In genomic region chr2:47808614-47809013, GRCh38 we compare ENCODE assay signal across 26 cellular contexts. TPM values are rescaled to one million over a fixed set of nuclear protein-coding genes. Genes with fewer than 3 reads are reported as not detected.
DNase-seq lines count a peak whose midpoint lies in the region; ATAC-seq lines count a peak whose summit lies in the region.
"Had no signal": no experiment of that assay in that cellular context is flagged by ENCODE, and none has a peak within 500 bp of the region (broad histone marks: within the 10 kb centered on the region; RNA-seq: fewer than 3 reads in every experiment).

No MANE protein-coding gene starts in this region.

- H3K9me3 ChIP-seq in Karpas-422 (ENCODE audit: low read length) = no peaks in the 10 kb centered on the region
- H3K9me3 ChIP-seq: A549 had no signal

- H4K20me1 ChIP-seq in Karpas-422 (ENCODE audit: insufficient read depth, low read depth, low read length) = peaks cover 7% of the 10 kb centered on the region; the same call in 1 of the 2 replicates

- no peaks in the 10 kb centered on the region for H3K4me1 Mint-ChIP-seq in activated T-cell treated with anti-CD3 and anti-CD28 coated beads, Interleukin-2, amount 50 U/mL, for 72 hours (ENCODE audit: low read depth)
- H3K4me1 Mint-ChIP-seq in activated naive CD8-positive, alpha-beta T cell treated with anti-CD3 and anti-CD28 coated beads, Interleukin-2, amount 50 U/mL, for 24 hours = peaks cover 26% of the 10 kb centered on the region
- H3K4me1 Mint-ChIP-seq in naive thymus-derived CD8-positive, alpha-beta T cell = peaks cover 0 to 9% (median 2%) of the 10 kb centered on the region in 4 donors

- POLR2A ChIA-PET in naive thymus-derived CD8-positive, alpha-beta T cell (lab: Charles Lee) = no interaction called here

- no peak overlapping the region for H2AFZ ChIP-seq in Karpas-422 (ENCODE audit: low read length)

- DNase-seq in activated T-cell treated with anti-CD3 and anti-CD28 coated beads, Interleukin-2, amount 50 U/mL, for 72 hours = no peak
- DNase-seq in activated T-cell treated with anti-CD3 and anti-CD28 coated beads for 4 hours (no peak), Karpas-422 (no peak), mucosa of gallbladder (ENCODE audit: low spot score) (no peak)
- no peak for DNase-seq in activated naive CD8-positive, alpha-beta T cell treated with anti-CD3 and anti-CD28 coated beads, Interleukin-2, amount 50 U/mL, for 24 hours
- DNase-seq in naive thymus-derived CD8-positive, alpha-beta T cell = no peak
- DNase-seq: activated CD4-positive, alpha-beta T cell treated with anti-CD3 and anti-CD28 coated beads, Interleukin-2, amount 10 ng/mL, durations not matched to agents 7 days and 5 days; DMS53; GF-D8; H7; heart left ventricle; NCI-H1105; NCI-H1930; NCI-H69; occipital lobe; stimulated activated CD4-positive, alpha-beta T cell treated with anti-CD3 and anti-CD28 coated beads, Interleukin-1b, Interleukin-23, amount 100 ng/mL, for 48 hours; T-helper 1 cell had no signal

- H3K9ac ChIP-seq in Karpas-422 (ENCODE audit: low read length) = no peak overlapping the region

- H3K9me2 ChIP-seq in Karpas-422 (replicated peaks; ENCODE audit: insufficient read depth, low read length) = no peaks in the 10 kb centered on the region

- no peak overlapping the region for H3K4me2 ChIP-seq in Karpas-422 (ENCODE audit: low read depth, low read length, poor library complexity, severe bottlenecking)
- H3K4me2 ChIP-seq: A549 had no signal

- no peak overlapping the region for H3K4me3 ChIP-seq in Karpas-422 (ENCODE audit: low read length)
- H3K4me3 ChIP-seq: A549, heart left ventricle, SJSA1, skin epidermis, suprapubic skin had no signal

- no peak overlapping the region for H3K4me3 Mint-ChIP-seq in activated T-cell treated with anti-CD3 and anti-CD28 coated beads, Interleukin-2, amount 50 U/mL, for 72 hours
- no peak overlapping the region for H3K4me3 Mint-ChIP-seq in activated naive CD8-positive, alpha-beta T cell treated with anti-CD3 and anti-CD28 coated beads, Interleukin-2, amount 50 U/mL, for 24 hours
- H3K4me3 Mint-ChIP-seq in naive thymus-derived CD8-positive, alpha-beta T cell = no peak overlapping the region
- H3K4me3 Mint-ChIP-seq: activated CD4-positive, alpha-beta T cell treated with anti-CD3 and anti-CD28 coated beads, Interleukin-2, amount 10 ng/mL, durations not matched to agents 7 days and 5 days; activated naive CD4-positive, alpha-beta T cell treated with anti-CD3 and anti-CD28 coated beads, Interleukin-2, amount 50 U/mL, for 24 hours; IgD-negative memory B cell had no signal

- no peaks in the 10 kb centered on the region for H3K27me3 ChIP-seq in Karpas-422 (ENCODE audit: low read length)
- H3K27me3 ChIP-seq: heart left ventricle, SJSA1, suprapubic skin had no signal

- peak in 1 of 2 donors; percentile 8 for ATAC-seq in activated T-cell treated with anti-CD3 and anti-CD28 coated beads, Interleukin-2, amount 50 U/mL, for 72 hours (replicated peaks in 1 of 2)
- no peak for ATAC-seq in activated naive CD8-positive, alpha-beta T cell treated with anti-CD3 and anti-CD28 coated beads, Interleukin-2, amount 50 U/mL, for 24 hours
- ATAC-seq in naive thymus-derived CD8-positive, alpha-beta T cell = no peak
- ATAC-seq in HG03139 (IDR thresholded peaks at IDR 0.05; ENCODE audit: unreplicated experiment) = no peak
- no peak for ATAC-seq in HG03460 (IDR thresholded peaks at IDR 0.05; ENCODE audit: unreplicated experiment)
- ATAC-seq: A549, heart left ventricle had no signal

- peak overlapping the region; percentile 86 for H3K27ac Mint-ChIP-seq in activated T-cell treated with anti-CD3 and anti-CD28 coated beads, Interleukin-2, amount 50 U/mL, for 72 hours
- peak overlapping the region; percentile 64 for H3K27ac Mint-ChIP-seq in activated naive CD8-positive, alpha-beta T cell treated with anti-CD3 and anti-CD28 coated beads, Interleukin-2, amount 50 U/mL, for 24 hours
- H3K27ac Mint-ChIP-seq in naive thymus-derived CD8-positive, alpha-beta T cell = peak overlapping the region in 9 of 10 donors; percentile 3 to 83 (median 41)
- H3K27ac Mint-ChIP-seq: activated CD4-positive, alpha-beta T cell treated with anti-CD3 and anti-CD28 coated beads, Interleukin-2, amount 10 ng/mL, durations not matched to agents 7 days and 5 days; activated naive CD4-positive, alpha-beta T cell treated with anti-CD3 and anti-CD28 coated beads, Interleukin-2, amount 50 U/mL, for 24 hours had no signal

- no peaks in the 10 kb centered on the region for H3K9me3 Mint-ChIP-seq in activated T-cell treated with anti-CD3 and anti-CD28 coated beads, Interleukin-2, amount 50 U/mL, for 72 hours
- H3K9me3 Mint-ChIP-seq in activated naive CD8-positive, alpha-beta T cell treated with anti-CD3 and anti-CD28 coated beads, Interleukin-2, amount 50 U/mL, for 24 hours = no peaks in the 10 kb centered on the region
- peaks cover 0 to 13% (median 3%) of the 10 kb centered on the region in 9 donors for H3K9me3 Mint-ChIP-seq in naive thymus-derived CD8-positive, alpha-beta T cell

- H3K79me2 ChIP-seq in Karpas-422 (ENCODE audit: low read length) = peaks cover 16% of the 10 kb centered on the region

- peaks cover 79% of the 10 kb centered on the region for H3K36me3 ChIP-seq in Karpas-422 (ENCODE audit: insufficient read depth, low read length)

- H3K4me1 ChIP-seq in Karpas-422 (ENCODE audit: low read length) = peaks cover 32% of the 10 kb centered on the region
- H3K4me1 ChIP-seq: A549, SJSA1, suprapubic skin had no signal

- H3K27me3 Mint-ChIP-seq in activated T-cell treated with anti-CD3 and anti-CD28 coated beads, Interleukin-2, amount 50 U/mL, for 72 hours (ENCODE audit: low read depth) = no peaks in the 10 kb centered on the region
- no peaks in the 10 kb centered on the region for H3K27me3 Mint-ChIP-seq in activated naive CD8-positive, alpha-beta T cell treated with anti-CD3 and anti-CD28 coated beads, Interleukin-2, amount 50 U/mL, for 24 hours
- no peaks in the 10 kb centered on the region for H3K27me3 Mint-ChIP-seq in naive thymus-derived CD8-positive, alpha-beta T cell
- H3K27me3 Mint-ChIP-seq: activated CD4-positive, alpha-beta T cell treated with anti-CD3 and anti-CD28 coated beads, Interleukin-2, amount 10 ng/mL, durations not matched to agents 7 days and 5 days; activated naive CD4-positive, alpha-beta T cell treated with anti-CD3 and anti-CD28 coated beads, Interleukin-2, amount 50 U/mL, for 24 hours; IgD-negative memory B cell had no signal

- H3K27ac ChIP-seq in Karpas-422 (ENCODE audit: low read length) = peak overlapping the region; percentile 35
- H3K27ac ChIP-seq: A549, epithelial cell of prostate, heart left ventricle, SJSA1, skin epidermis, suprapubic skin had no signal

- peaks cover 6 to 39% of the 10 kb centered on the region in 2 donors for H3K36me3 Mint-ChIP-seq in activated T-cell treated with anti-CD3 and anti-CD28 coated beads, Interleukin-2, amount 50 U/mL, for 72 hours (ENCODE audit: insufficient read depth in 2 of 2)
- H3K36me3 Mint-ChIP-seq in activated naive CD8-positive, alpha-beta T cell treated with anti-CD3 and anti-CD28 coated beads, Interleukin-2, amount 50 U/mL, for 24 hours (ENCODE audit: low read depth) = peaks cover 82% of the 10 kb centered on the region
- H3K36me3 Mint-ChIP-seq in naive thymus-derived CD8-positive, alpha-beta T cell = peaks cover 17 to 93% (median 49%) of the 10 kb centered on the region in 3 donors

RNA-seq across cellular contexts. Expression of gene MSH6, which starts 25.7 kb away (rescaled TPM):
- total RNA-seq in activated T-cell treated with anti-CD3 and anti-CD28 coated beads, Interleukin-2, amount 50 U/mL, for 72 hours = 100 to 1,000 TPM; 109 to 140 TPM
- 82.9 and 124 TPM in 2 replicates for total RNA-seq in Karpas-422 (2014; rRNA removed; shearing (Covaris generic); ENCODE audit: low replicate concordance)
- total RNA-seq in naive thymus-derived CD8-positive, alpha-beta T cell = 10 to 100 TPM; 41.7 to 43.3 TPM
- 10 to 100 TPM; 17.7 to 28.9 (median 18.2) TPM for polyA plus RNA-seq in naive thymus-derived CD8-positive, alpha-beta T cell
- 46.3 TPM for total RNA-seq in mucosa of gallbladder
